Comparison of ENCODE assay signal across 29 cellular contexts in the genomic region with DNA sequence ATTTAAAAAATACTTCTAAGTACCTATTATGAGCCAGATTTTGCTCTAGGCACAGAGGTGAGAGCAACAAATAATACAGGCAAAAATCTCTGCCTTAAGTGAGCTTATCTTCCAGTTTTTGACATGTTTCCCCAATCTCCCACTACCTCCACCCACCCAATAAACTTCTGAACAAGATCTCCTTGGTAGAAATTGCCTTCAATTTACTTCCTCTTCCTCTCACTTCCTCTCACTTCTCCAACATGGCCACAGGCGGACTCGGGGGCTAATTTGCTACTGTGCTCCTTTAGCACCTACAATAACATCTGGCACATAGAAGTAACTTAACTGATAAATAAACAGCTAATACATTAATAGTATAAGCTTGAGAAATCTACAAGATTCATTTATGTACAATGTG.
A peak's percentile ranks its signal among the peaks of the same experiment; 100 is the strongest.
DNase-seq lines count a peak whose midpoint lies in the region; ATAC-seq and TF ChIP-seq lines count a peak whose summit lies in the region.
"Had no signal": no experiment of that assay in that cellular context is flagged by ENCODE, and none has a peak within 500 bp of the region (broad histone marks: within the 10 kb centered on the region; RNA-seq: fewer than 3 reads in every experiment).

No MANE protein-coding gene starts in this region.

- no peak overlapping the region for H3K4me3 Mint-ChIP-seq in natural killer cell
- H3K4me3 Mint-ChIP-seq in natural killer cell treated with Interleukin-12 subunit alpha and Interleukin-12 subunit beta and Interleukin-15 and Interleukin-18, amount 100 ng/mL, for 72 hours = no peak overlapping the region
- H3K4me3 Mint-ChIP-seq: B cell; IgD-negative memory B cell; T-helper 1 cell treated with Interleukin-12 subunit alpha and Interleukin-12 subunit beta and Interleukin-4 antibody, amounts not matched to agents 30 μg/mL and 1 μg/mL, for 36 hours had no signal

- intact Hi-C loops in natural killer cell (cut with micrococcal nuclease) (no loop called here), body of pancreas (cut with DNase I) (no loop called here), upper lobe of right lung (cut with DNase I) (no loop called here)

- no peaks in the 10 kb centered on the region for H3K9me3 Mint-ChIP-seq in natural killer cell
- no peaks in the 10 kb centered on the region for H3K9me3 Mint-ChIP-seq in natural killer cell treated with Interleukin-12 subunit alpha and Interleukin-12 subunit beta and Interleukin-15 and Interleukin-18, amount 100 ng/mL, for 72 hours
- H3K9me3 Mint-ChIP-seq: IgD-negative memory B cell; T-helper 1 cell treated with Interleukin-12 subunit alpha and Interleukin-12 subunit beta and Interleukin-4 antibody, amounts not matched to agents 30 μg/mL and 1 μg/mL, for 36 hours had no signal

- no peak for TF ChIP-seq CTCF in natural killer cell (IDR thresholded peaks at IDR 0.05)
- no peak for TF ChIP-seq CTCF in body of pancreas (IDR thresholded peaks at IDR 0.05)
- TF ChIP-seq CTCF in upper lobe of right lung (IDR thresholded peaks at IDR 0.05) = no peak

- ATAC-seq in natural killer cell (no peak), body of pancreas (no peak), upper lobe of right lung (peak; percentile 70), GM19463 (IDR thresholded peaks at IDR 0.05; ENCODE audit: unreplicated experiment) (no peak)
- ATAC-seq in natural killer cell treated with Interleukin-12 subunit alpha and Interleukin-12 subunit beta and Interleukin-15 and Interleukin-18, amount 100 ng/mL, for 72 hours = no peak

- DNase-seq in natural killer cell (no peak), NOMO-1 treated with dmso at 0.1 percent for 144 hours (lab: John Stamatoyannopoulos, UW; ENCODE audit: unreplicated experiment) (peak; percentile 23), body of pancreas (no peak), upper lobe of right lung (no peak), KG1 (lab: John Stamatoyannopoulos, UW) (no peak), NCI-H187 (lab: John Stamatoyannopoulos, UW) (no peak)
- DNase-seq in natural killer cell treated with Interleukin-12 subunit alpha and Interleukin-12 subunit beta and Interleukin-15 and Interleukin-18, amount 100 ng/mL, for 72 hours (ENCODE audit: low spot score) = no peak
- DNase-seq: activated CD4-positive, alpha-beta T cell treated with anti-CD3 and anti-CD28 coated beads for 4 hours; activated effector memory CD4-positive, alpha-beta T cell treated with anti-CD3 and anti-CD28 coated beads, Interleukin-2, amount 50 U/mL, for 16 hours; activated T-cell treated with anti-CD3 and anti-CD28 coated beads, Interleukin-2, amount 50 U/mL, for 1 hour; brain microvascular endothelial cell; DMS153; kidney; NCI-H1092; NCI-H1694 treated with DMSO at 0.1 percent for 48 hours; NCI-H2171; NCI-H510A; ovary; Peyer's patch; SHP77 treated with DMSO at 0.1 percent for 48 hours; small intestine; stimulated activated CD4-positive, alpha-beta T cell treated with anti-CD3 and anti-CD28 coated beads, Interleukin-1b, Interleukin-23, amount 100 ng/mL, for 48 hours; stimulated activated CD8-positive, alpha-beta memory T cell treated with anti-CD3 and anti-CD28 coated beads, Interleukin-4, amount 100 ng/mL, for 48 hours; trophoblast cell had no signal

- H3K36me3 Mint-ChIP-seq in natural killer cell = no peaks in the 10 kb centered on the region
- H3K36me3 Mint-ChIP-seq in natural killer cell treated with Interleukin-12 subunit alpha and Interleukin-12 subunit beta and Interleukin-15 and Interleukin-18, amount 100 ng/mL, for 72 hours = no peaks in the 10 kb centered on the region

- no peaks in the 10 kb centered on the region for H3K27me3 Mint-ChIP-seq in natural killer cell (ENCODE audit: low read depth in 2 of 2)
- H3K27me3 Mint-ChIP-seq in natural killer cell treated with Interleukin-12 subunit alpha and Interleukin-12 subunit beta and Interleukin-15 and Interleukin-18, amount 100 ng/mL, for 72 hours = no peaks in the 10 kb centered on the region
- H3K27me3 Mint-ChIP-seq: B cell, IgD-negative memory B cell had no signal

- H3K27ac ChIP-seq in body of pancreas = peak overlapping the region in 3 of 4 donors; percentile 13 to 74 (median 65)
- H3K27ac ChIP-seq in upper lobe of right lung = no peak overlapping the region
- H3K27ac ChIP-seq: brain microvascular endothelial cell, ovary, Peyer's patch, VCaP had no signal

- H3K4me1 Mint-ChIP-seq in natural killer cell = peaks cover 16 to 23% of the 10 kb centered on the region in 2 donors
- H3K4me1 Mint-ChIP-seq in natural killer cell treated with Interleukin-12 subunit alpha and Interleukin-12 subunit beta and Interleukin-15 and Interleukin-18, amount 100 ng/mL, for 72 hours (ENCODE audit: low read depth in 2 of 2) = peaks cover 11 to 16% of the 10 kb centered on the region in 2 donors

- H3K4me3 ChIP-seq in body of pancreas (no peak overlapping the region), upper lobe of right lung (no peak overlapping the region)
- H3K4me3 ChIP-seq: ovary, Peyer's patch had no signal

- WGBS in body of pancreas, 2 donors = 34 to 68% methylated on average over 2 of the region's 2 CpGs

- peaks cover 0 to 3% of the 10 kb centered on the region in 2 donors for H3K36me3 ChIP-seq in body of pancreas (replicated peaks in 1 of 2; ENCODE audit: insufficient read depth in 1 of 2, low read depth in 2 of 2)
- H3K36me3 ChIP-seq in upper lobe of right lung = peaks cover 49% of the 10 kb centered on the region
- H3K36me3 ChIP-seq: ovary had no signal

- H3K4me1 ChIP-seq in body of pancreas = peaks cover 24% of the 10 kb centered on the region
- no peaks in the 10 kb centered on the region for H3K4me1 ChIP-seq in upper lobe of right lung
- H3K4me1 ChIP-seq: Peyer's patch had no signal

- H3K27ac Mint-ChIP-seq in natural killer cell = peak overlapping the region; percentile 59 to 71
- peak overlapping the region in 1 of 2 donors; percentile 28 for H3K27ac Mint-ChIP-seq in natural killer cell treated with Interleukin-12 subunit alpha and Interleukin-12 subunit beta and Interleukin-15 and Interleukin-18, amount 100 ng/mL, for 72 hours
- H3K27ac Mint-ChIP-seq: B cell; IgD-negative memory B cell; T-helper 1 cell treated with Interleukin-12 subunit alpha and Interleukin-12 subunit beta and Interleukin-4 antibody, amounts not matched to agents 30 μg/mL and 1 μg/mL, for 36 hours had no signal

- no peak for TF ChIP-seq POLR2A in body of pancreas (IDR thresholded peaks at IDR 0.05)

- H3K9me3 ChIP-seq in body of pancreas (no peaks in the 10 kb centered on the region), upper lobe of right lung (no peaks in the 10 kb centered on the region)
- H3K9me3 ChIP-seq: ovary, Peyer's patch had no signal

- H3K27me3 ChIP-seq in body of pancreas (no peaks in the 10 kb centered on the region), upper lobe of right lung (no peaks in the 10 kb centered on the region)
- H3K27me3 ChIP-seq: brain microvascular endothelial cell, ovary, Peyer's patch had no signal
